In genomic region chr3:52144034-52144795, GRCh38 we compare ENCODE assay signal across 8 cellular contexts. TPM values are rescaled to one million over a fixed set of nuclear protein-coding genes. Genes with fewer than 3 reads are reported as not detected.
DNase-seq lines count a peak whose midpoint lies in the region; ATAC-seq and TF ChIP-seq lines count a peak whose summit lies in the region.

No MANE protein-coding gene starts in this region.

- in situ Hi-C loops in Caki2 (cut with HindIII; ENCODE audit: low pct_unique_long_range_greater_than_20kb, low sequenced_read_pairs): no loop called here

- ATAC-seq in activated CD8-positive, alpha-beta memory T cell treated with anti-CD3 and anti-CD28 coated beads, Interleukin-2, amount 10 ng/mL, durations not matched to agents 7 days and 5 days: peak; percentile 94
- peak; percentile 99 for ATAC-seq in effector memory CD8-positive, alpha-beta T cell (replicated peaks)
- ATAC-seq in HG03520 (IDR thresholded peaks at IDR 0.05; ENCODE audit: unreplicated experiment): no peak

- POLR2A ChIA-PET in HEK293T (lab: Yijun Ruan, JAX): interaction anchor here (0.9 to 2.5 kb wide), 3 partner anchors 11 to 148 kb away, joined by 3 to 15 read pairs (median 3); partner anchors contain the start of genes POC1A and RPL29

- H3K4me3 Mint-ChIP-seq in activated CD8-positive, alpha-beta memory T cell treated with anti-CD3 and anti-CD28 coated beads, Interleukin-2, amount 10 ng/mL, durations not matched to agents 7 days and 5 days: no peak overlapping the region
- H3K4me3 Mint-ChIP-seq in effector memory CD8-positive, alpha-beta T cell: no peak overlapping the region
- H3K4me3 Mint-ChIP-seq in mesothelial cell of epicardium: no peak overlapping the region

- peak overlapping the region; percentile 59 for H3K27ac Mint-ChIP-seq in activated CD8-positive, alpha-beta memory T cell treated with anti-CD3 and anti-CD28 coated beads, Interleukin-2, amount 10 ng/mL, durations not matched to agents 7 days and 5 days
- peak overlapping the region in 1 of 2 donors; percentile 60 for H3K27ac Mint-ChIP-seq in effector memory CD8-positive, alpha-beta T cell
- no peak overlapping the region for H3K27ac Mint-ChIP-seq in mesothelial cell of epicardium

- peaks cover 19% of the 10 kb centered on the region for H3K36me3 Mint-ChIP-seq in activated CD8-positive, alpha-beta memory T cell treated with anti-CD3 and anti-CD28 coated beads, Interleukin-2, amount 10 ng/mL, durations not matched to agents 7 days and 5 days
- peaks cover 7% of the 10 kb centered on the region for H3K36me3 Mint-ChIP-seq in effector memory CD8-positive, alpha-beta T cell (ENCODE audit: insufficient read depth)
- no peaks in the 10 kb centered on the region for H3K36me3 Mint-ChIP-seq in mesothelial cell of epicardium

- peaks cover 11% of the 10 kb centered on the region for H3K4me1 Mint-ChIP-seq in activated CD8-positive, alpha-beta memory T cell treated with anti-CD3 and anti-CD28 coated beads, Interleukin-2, amount 10 ng/mL, durations not matched to agents 7 days and 5 days
- H3K4me1 Mint-ChIP-seq in effector memory CD8-positive, alpha-beta T cell (ENCODE audit: low read depth in 2 of 2): peaks cover 8 to 11% of the 10 kb centered on the region in 2 donors
- peaks cover 3% of the 10 kb centered on the region for H3K4me1 Mint-ChIP-seq in mesothelial cell of epicardium

- peak; percentile 44 for DNase-seq in Caki2 (ENCODE audit: low read depth)
- peak; percentile 85 for DNase-seq in HEK293T (ENCODE audit: extremely low spot score)
- peak; percentile 41 for DNase-seq in NK-92 treated with Interleukin-12 subunit alpha and Interleukin-12 subunit beta, amount 100 ng/mL, for 24 hours (lab: John Stamatoyannopoulos, UW)
- DNase-seq in activated CD8-positive, alpha-beta memory T cell treated with anti-CD3 and anti-CD28 coated beads, Interleukin-2, amount 10 ng/mL, durations not matched to agents 7 days and 5 days: peak; percentile 91
- peak; percentile 83 to 84 (median 83) for DNase-seq in effector memory CD8-positive, alpha-beta T cell
- DNase-seq in mesothelial cell of epicardium (ENCODE audit: low spot score in 2 of 2, unreplicated experiment in 2 of 2): peak; percentile 76 to 88
- peak; percentile 68 to 81 for DNase-seq in stimulated activated CD8-positive, alpha-beta memory T cell treated with anti-CD3 and anti-CD28 coated beads, Interleukin-2, amount 100 ng/mL, for 1 hour (ENCODE audit: low read depth in 2 of 2)

- no peaks in the 10 kb centered on the region for H3K9me3 Mint-ChIP-seq in activated CD8-positive, alpha-beta memory T cell treated with anti-CD3 and anti-CD28 coated beads, Interleukin-2, amount 10 ng/mL, durations not matched to agents 7 days and 5 days (ENCODE audit: low read depth)
- no peaks in the 10 kb centered on the region for H3K9me3 Mint-ChIP-seq in effector memory CD8-positive, alpha-beta T cell
- H3K9me3 Mint-ChIP-seq in mesothelial cell of epicardium: no peaks in the 10 kb centered on the region

- peak; percentile 98 for TF ChIP-seq CTCF in mesothelial cell of epicardium (IDR thresholded peaks at IDR 0.05; ENCODE audit: unreplicated experiment)

- CTCF ChIA-PET in HEK293T (lab: Yijun Ruan, JAX): interaction anchor here (0.6 to 1.5 kb wide), 8 partner anchors 24 to 1451 kb away, joined by 3 to 19 read pairs (median 4); no protein-coding TSS in a partner anchor
- CTCF ChIA-PET in activated CD8-positive, alpha-beta memory T cell treated with anti-CD3 and anti-CD28 coated beads, Interleukin-2, amount 10 ng/mL, durations not matched to agents 7 days and 5 days (lab: Charles Lee): interaction anchor here (0.9 to 9.1 kb wide), 12 partner anchors 9 to 200 kb away, joined by 3 to 107 read pairs (median 4); partner anchors contain the start of genes DUSP7, POC1A and RPL29

- H3K27me3 Mint-ChIP-seq in activated CD8-positive, alpha-beta memory T cell treated with anti-CD3 and anti-CD28 coated beads, Interleukin-2, amount 10 ng/mL, durations not matched to agents 7 days and 5 days: no peaks in the 10 kb centered on the region
- no peaks in the 10 kb centered on the region for H3K27me3 Mint-ChIP-seq in effector memory CD8-positive, alpha-beta T cell
- H3K27me3 Mint-ChIP-seq in mesothelial cell of epicardium (ENCODE audit: low read depth): no peaks in the 10 kb centered on the region

TF ChIP-seq in HEK293T, 16 proteins besides CTCF, POLR2A, EP300 and RAD21:
- TF ChIP-seq FOXM1 (IDR thresholded peaks at IDR 0.05; ENCODE audit: borderline replicate concordance) (no peak), HDGF (IDR thresholded peaks at IDR 0.05; ENCODE audit: borderline replicate concordance) (peak; percentile 84; the same call in 1 of the 2 replicates)

RNA-seq across cellular contexts. Expression of gene POC1A, which starts 10.0 kb away (rescaled TPM):
- total RNA-seq in Caki2 (2014; rRNA removed; shearing (Covaris generic); ENCODE audit: low replicate concordance): 20.8 and 32.1 TPM in 2 replicates
- 10 to 100 TPM; 29.3 to 29.5 TPM for total RNA-seq in activated CD8-positive, alpha-beta memory T cell treated with anti-CD3 and anti-CD28 coated beads, Interleukin-2, amount 10 ng/mL, durations not matched to agents 7 days and 5 days
- 7.9 to 9.4 TPM (median 8.7 TPM) in 3 replicates for total RNA-seq in mesothelial cell of epicardium

RNA-seq across cellular contexts. Expression of gene ALAS1, which starts 53.7 kb away (rescaled TPM):
- total RNA-seq in Caki2 (2014; rRNA removed; shearing (Covaris generic); ENCODE audit: low replicate concordance): 40.1 and 49.4 TPM in 2 replicates
- 10 to 100 TPM; 61.3 to 84.2 TPM for total RNA-seq in activated CD8-positive, alpha-beta memory T cell treated with anti-CD3 and anti-CD28 coated beads, Interleukin-2, amount 10 ng/mL, durations not matched to agents 7 days and 5 days
- total RNA-seq in mesothelial cell of epicardium: 32.1 to 34.0 TPM (median 33.2 TPM) in 3 replicates

Comparison
In these comparisons a context has a peak if more than half of its experiments do, and no peak if none do; other contexts are left out.
1. DNase-seq: peak in every context shown above with its lines; median percentile 91 in activated CD8-positive, alpha-beta memory T cell treated with anti-CD3 and anti-CD28 coated beads, Interleukin-2, amount 10 ng/mL, durations not matched to agents 7 days and 5 days; 85 in HEK293T; 83 in effector memory CD8-positive, alpha-beta T cell; 82 in mesothelial cell of epicardium; 74 in stimulated activated CD8-positive, alpha-beta memory T cell treated with anti-CD3 and anti-CD28 coated beads, Interleukin-2, amount 100 ng/mL, for 1 hour; 44 in Caki2; 41 in NK-92 treated with Interleukin-12 subunit alpha and Interleukin-12 subunit beta, amount 100 ng/mL, for 24 hours.